Comparison of ENCODE assay signal across 21 cellular contexts in the genomic region with DNA sequence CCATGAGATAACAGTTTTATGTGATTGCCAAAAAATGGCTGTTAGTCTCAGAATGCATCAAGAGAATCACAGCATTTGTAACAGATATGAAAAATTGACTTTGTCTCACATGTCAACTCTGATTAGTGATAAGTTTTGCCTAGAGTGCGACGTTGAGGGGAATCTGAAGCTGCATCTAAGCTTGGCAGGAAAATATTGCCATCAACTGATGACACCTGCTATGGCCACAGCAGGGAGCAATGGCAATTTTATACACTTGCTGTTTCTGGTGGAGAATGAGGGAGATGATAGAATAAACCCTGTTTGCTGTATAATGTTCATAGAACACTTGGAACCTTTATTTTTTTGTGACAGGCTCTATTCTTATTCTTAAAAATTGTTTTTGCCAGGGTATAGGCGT.
"Had no signal": no experiment of that assay in that cellular context is flagged by ENCODE, and none has a peak within 500 bp of the region (broad histone marks: within the 10 kb centered on the region; RNA-seq: fewer than 3 reads in every experiment).

No MANE protein-coding gene starts in this region.

- H3K4me3 ChIP-seq: K562, SJCRH30 had no signal

- H3K9ac ChIP-seq: KMS-11 had no signal

- H3K4me2 ChIP-seq: KMS-11 had no signal

- FAIRE-seq: HTR-8/SVneo, K562 had no signal

- H3K27me3 ChIP-seq: SJCRH30 had no signal

- H3K9me3 ChIP-seq: SJCRH30 had no signal

- H3K27ac ChIP-seq: HL-60, KMS-11, SJCRH30 had no signal

- DNase-seq: Kasumi-1; MV-4-11; NCI-H1048; NCI-H1105; NCI-H1436 treated with DMSO at 0.1 percent for 48 hours; NCI-H1694; NCI-H187 treated with DMSO at 0.1 percent for 48 hours; NCI-H2029 treated with DMSO at 0.1 percent for 48 hours; NCI-H2227 treated with DMSO at 0.1 percent for 48 hours; NCI-H524; NCI-H526 treated with DMSO at 0.1 percent for 48 hours; NCI-H748 treated with DMSO at 0.1 percent for 48 hours; NK-92 treated with Interleukin-12 subunit alpha and Interleukin-12 subunit beta, amount 100 ng/mL, for 24 hours; PC-3; SHP77 treated with DMSO at 0.1 percent for 48 hours; SJCRH30; T-helper 1 cell had no signal

- H3K36me3 ChIP-seq: SJCRH30 had no signal
